Comparison of ENCODE assay signal across 20 cellular contexts in the genomic region with DNA sequence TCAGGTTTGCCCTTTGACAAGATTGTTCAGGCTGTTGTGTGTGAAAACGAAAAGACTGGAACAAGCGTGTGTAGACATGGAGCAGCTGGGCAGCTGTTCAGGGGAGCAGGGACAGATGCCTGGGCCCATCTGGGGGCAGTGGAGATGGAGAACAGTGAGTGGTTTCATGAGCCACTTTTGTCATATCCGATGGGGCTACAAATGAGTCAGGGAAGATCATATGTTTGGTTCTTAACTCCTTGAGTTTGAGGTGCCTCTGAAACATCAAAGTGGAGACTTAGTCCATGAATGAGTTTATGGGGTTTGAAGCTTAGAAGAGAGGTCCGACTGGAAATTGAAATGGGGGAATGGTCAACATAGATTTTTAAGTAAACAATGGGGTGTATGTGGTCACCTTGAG. TPM values are rescaled to one million over a fixed set of nuclear protein-coding genes. Genes with fewer than 3 reads are reported as not detected.
DNase-seq lines count a peak whose midpoint lies in the region; ATAC-seq and TF ChIP-seq lines count a peak whose summit lies in the region.
"Had no signal": no experiment of that assay in that cellular context is flagged by ENCODE, and none has a peak within 500 bp of the region (broad histone marks: within the 10 kb centered on the region; RNA-seq: fewer than 3 reads in every experiment).

No MANE protein-coding gene starts in this region.

- H3K4me3 ChIP-seq in GM12865 (ENCODE audit: low read depth, low read length) (no peak overlapping the region), mesendoderm (ENCODE audit: low read length) (no peak overlapping the region)
- H3K4me3 ChIP-seq: A549 had no signal

- peaks cover 3% of the 10 kb centered on the region for H3K9me3 Mint-ChIP-seq in activated CD4-positive, alpha-beta T cell treated with anti-CD3 and anti-CD28 coated beads for 36 hours (ENCODE audit: low read depth)
- H3K9me3 Mint-ChIP-seq in activated T-helper 17 cell treated with anti-CD3 and anti-CD28 coated beads, Interleukin-2, amount 50 U/mL, for 72 hours, result no peaks in the 10 kb centered on the region
- no peaks in the 10 kb centered on the region for H3K9me3 Mint-ChIP-seq in stimulated activated effector memory CD8-positive, alpha-beta T cell treated with anti-CD3 and anti-CD28 coated beads, Interleukin-12 subunit alpha, Interleukin-12 subunit beta, amount 100 ng/mL, for 72 hours
- H3K9me3 Mint-ChIP-seq: CD4-positive, alpha-beta T cell had no signal

- no peaks in the 10 kb centered on the region for H3K79me2 ChIP-seq in mesendoderm (ENCODE audit: control insufficient read depth, insufficient read depth, low read length)

- no peaks in the 10 kb centered on the region for H3K36me3 Mint-ChIP-seq in activated CD4-positive, alpha-beta T cell treated with anti-CD3 and anti-CD28 coated beads for 36 hours (ENCODE audit: low read depth)
- H3K36me3 Mint-ChIP-seq in activated T-helper 17 cell treated with anti-CD3 and anti-CD28 coated beads, Interleukin-2, amount 50 U/mL, for 72 hours (ENCODE audit: low read depth), result no peaks in the 10 kb centered on the region
- H3K36me3 Mint-ChIP-seq in stimulated activated effector memory CD8-positive, alpha-beta T cell treated with anti-CD3 and anti-CD28 coated beads, Interleukin-12 subunit alpha, Interleukin-12 subunit beta, amount 100 ng/mL, for 72 hours, result no peaks in the 10 kb centered on the region

- H3K27ac ChIP-seq in mesendoderm (ENCODE audit: low read depth, low read length), result no peak overlapping the region
- H3K27ac ChIP-seq: 22Rv1, A549, C4-2B had no signal

- peak; percentile 42 for ATAC-seq in activated CD4-positive, alpha-beta T cell treated with anti-CD3 and anti-CD28 coated beads for 36 hours
- ATAC-seq in activated T-helper 17 cell treated with anti-CD3 and anti-CD28 coated beads, Interleukin-2, amount 50 U/mL, for 72 hours (replicated peaks), result peak; percentile 81
- peak; percentile 62 for ATAC-seq in stimulated activated effector memory CD8-positive, alpha-beta T cell treated with anti-CD3 and anti-CD28 coated beads, Interleukin-12 subunit alpha, Interleukin-12 subunit beta, amount 100 ng/mL, for 72 hours
- no peak for ATAC-seq in Right ventricle myocardium inferior
- ATAC-seq: A549, HCT116 had no signal

- H3K56ac ChIP-seq in mesendoderm (ENCODE audit: low read length), result no peak overlapping the region

- no peak overlapping the region for H3K9ac ChIP-seq in mesendoderm (ENCODE audit: low read length)

- no peak overlapping the region for H3K18ac ChIP-seq in mesendoderm (ENCODE audit: low read length)

- H3K27me3 ChIP-seq in mesendoderm (ENCODE audit: insufficient read depth, low read length, poor library complexity), result no peaks in the 10 kb centered on the region

- H3K23ac ChIP-seq in mesendoderm (ENCODE audit: low read length), result no peak overlapping the region

- H3K27me3 Mint-ChIP-seq in activated CD4-positive, alpha-beta T cell treated with anti-CD3 and anti-CD28 coated beads for 36 hours, result no peaks in the 10 kb centered on the region
- H3K27me3 Mint-ChIP-seq in activated T-helper 17 cell treated with anti-CD3 and anti-CD28 coated beads, Interleukin-2, amount 50 U/mL, for 72 hours, result no peaks in the 10 kb centered on the region
- H3K27me3 Mint-ChIP-seq: CD4-positive, alpha-beta T cell had no signal

- no peak overlapping the region for H2BK15ac ChIP-seq in mesendoderm (replicated peaks; ENCODE audit: low read depth)

- no peaks in the 10 kb centered on the region for H3K4me1 ChIP-seq in mesendoderm (ENCODE audit: control insufficient read depth, low read depth, low read length)
- H3K4me1 ChIP-seq: A549 had no signal

- H3K4me1 Mint-ChIP-seq in activated CD4-positive, alpha-beta T cell treated with anti-CD3 and anti-CD28 coated beads for 36 hours, result no peaks in the 10 kb centered on the region
- H3K4me1 Mint-ChIP-seq in activated T-helper 17 cell treated with anti-CD3 and anti-CD28 coated beads, Interleukin-2, amount 50 U/mL, for 72 hours, result peaks cover 8% of the 10 kb centered on the region
- H3K4me1 Mint-ChIP-seq in stimulated activated effector memory CD8-positive, alpha-beta T cell treated with anti-CD3 and anti-CD28 coated beads, Interleukin-12 subunit alpha, Interleukin-12 subunit beta, amount 100 ng/mL, for 72 hours, result peaks cover 11% of the 10 kb centered on the region

- no peak overlapping the region for H2AK5ac ChIP-seq in mesendoderm (ENCODE audit: low read length)

- H4K8ac ChIP-seq in mesendoderm (ENCODE audit: low read depth, low read length), result no peak overlapping the region

- POLR2A ChIA-PET in activated CD4-positive, alpha-beta T cell treated with anti-CD3 and anti-CD28 coated beads for 36 hours (lab: Charles Lee), result no interaction called here

- no peak overlapping the region for H3K4me2 ChIP-seq in mesendoderm (ENCODE audit: low read length)
- H3K4me2 ChIP-seq: A549 had no signal

- no peak overlapping the region for H2BK5ac ChIP-seq in mesendoderm (ENCODE audit: low read length)

- H2BK120ac ChIP-seq in mesendoderm (ENCODE audit: low read depth, low read length), result no peak overlapping the region

- H3K4ac ChIP-seq in mesendoderm (ENCODE audit: low read depth, low read length), result no peak overlapping the region

- H3K27ac Mint-ChIP-seq in activated CD4-positive, alpha-beta T cell treated with anti-CD3 and anti-CD28 coated beads for 36 hours, result no peak overlapping the region
- H3K27ac Mint-ChIP-seq in activated T-helper 17 cell treated with anti-CD3 and anti-CD28 coated beads, Interleukin-2, amount 50 U/mL, for 72 hours, result peak overlapping the region; percentile 22
- H3K27ac Mint-ChIP-seq in stimulated activated effector memory CD8-positive, alpha-beta T cell treated with anti-CD3 and anti-CD28 coated beads, Interleukin-12 subunit alpha, Interleukin-12 subunit beta, amount 100 ng/mL, for 72 hours, result no peak overlapping the region
- H3K27ac Mint-ChIP-seq: CD4-positive, alpha-beta T cell; HFFc6 had no signal

- H3K79me1 ChIP-seq in mesendoderm (ENCODE audit: low read length), result no peaks in the 10 kb centered on the region

- H3K36me3 ChIP-seq in mesendoderm (ENCODE audit: control insufficient read depth, insufficient read depth, low read length), result no peaks in the 10 kb centered on the region

- H3K4me3 Mint-ChIP-seq in activated CD4-positive, alpha-beta T cell treated with anti-CD3 and anti-CD28 coated beads for 36 hours, result no peak overlapping the region
- no peak overlapping the region for H3K4me3 Mint-ChIP-seq in activated T-helper 17 cell treated with anti-CD3 and anti-CD28 coated beads, Interleukin-2, amount 50 U/mL, for 72 hours
- no peak overlapping the region for H3K4me3 Mint-ChIP-seq in stimulated activated effector memory CD8-positive, alpha-beta T cell treated with anti-CD3 and anti-CD28 coated beads, Interleukin-12 subunit alpha, Interleukin-12 subunit beta, amount 100 ng/mL, for 72 hours
- H3K4me3 Mint-ChIP-seq: CD4-positive, alpha-beta T cell; HFFc6 had no signal

- intact Hi-C loops in activated CD4-positive, alpha-beta T cell treated with anti-CD3 and anti-CD28 coated beads for 36 hours (cut with DNase I, micrococcal nuclease), result no loop called here
- intact Hi-C loops in Right ventricle myocardium inferior (cut with DNase I), result no loop called here

- CTCF ChIA-PET in activated CD4-positive, alpha-beta T cell treated with anti-CD3 and anti-CD28 coated beads for 36 hours (lab: Charles Lee), result interaction anchor here (0.7 kb wide), 1 partner anchor 783 kb away, joined by 3 read pairs; no protein-coding TSS in a partner anchor

- no peak for DNase-seq in activated CD4-positive, alpha-beta T cell treated with anti-CD3 and anti-CD28 coated beads for 36 hours
- no peak for DNase-seq in activated CD4-positive, alpha-beta T cell treated with anti-CD3 and anti-CD28 coated beads, Interleukin-2, amount 50 U/mL, for 4 hours
- DNase-seq in GM12865 (ENCODE audit: low read depth) (peak; percentile 33), mesendoderm (no peak), Right ventricle myocardium inferior (ENCODE audit: missing footprints) (no peak)
- no peak for DNase-seq in stimulated activated effector memory CD8-positive, alpha-beta T cell treated with anti-CD3 and anti-CD28 coated beads, Interleukin-12 subunit alpha, Interleukin-12 subunit beta, amount 100 ng/mL, for 72 hours (ENCODE audit: low spot score in 2 of 2)
- DNase-seq: AML-193; Caco-2; CD4-positive, alpha-beta T cell; DMS79; GDM1; GOT3; H7; HFFc6; IMR-90 had no signal

- TF ChIP-seq CTCF in GM12865 (IDR thresholded peaks at IDR 0.05; ENCODE audit: insufficient read depth, low read depth, low read length, missing control alignments), result no peak

- no CpG with 5 or more reads among the region's 4 CpGs for WGBS in mesendoderm (ENCODE audit: extremely low coverage, insufficient coverage, low lambda C conversion rate)

- H4K5ac ChIP-seq in mesendoderm (ENCODE audit: low read length), result no peak overlapping the region

RNA-seq across cellular contexts. Expression of gene PLB1, which starts 9.3 kb away (rescaled TPM):
- 1 to 10 TPM in 1 of 2 experiments, under 1 TPM in 1; 0.87 to 1.1 TPM for total RNA-seq in activated CD4-positive, alpha-beta T cell treated with anti-CD3 and anti-CD28 coated beads for 36 hours
- total RNA-seq in activated T-helper 17 cell treated with anti-CD3 and anti-CD28 coated beads, Interleukin-2, amount 50 U/mL, for 72 hours, result under 1 TPM; 0.61 to 0.90 TPM
- polyA plus RNA-seq in mesendoderm (2013, experiment 1 of 2), result 0.31 TPM
- 0.25 TPM for polyA plus RNA-seq in mesendoderm (2013, experiment 2 of 2)
- 3.0 TPM for total RNA-seq in Right ventricle myocardium inferior
- total RNA-seq: H7 had no signal
